ENCODE assay signal across 1 cellular context in the genomic region with DNA sequence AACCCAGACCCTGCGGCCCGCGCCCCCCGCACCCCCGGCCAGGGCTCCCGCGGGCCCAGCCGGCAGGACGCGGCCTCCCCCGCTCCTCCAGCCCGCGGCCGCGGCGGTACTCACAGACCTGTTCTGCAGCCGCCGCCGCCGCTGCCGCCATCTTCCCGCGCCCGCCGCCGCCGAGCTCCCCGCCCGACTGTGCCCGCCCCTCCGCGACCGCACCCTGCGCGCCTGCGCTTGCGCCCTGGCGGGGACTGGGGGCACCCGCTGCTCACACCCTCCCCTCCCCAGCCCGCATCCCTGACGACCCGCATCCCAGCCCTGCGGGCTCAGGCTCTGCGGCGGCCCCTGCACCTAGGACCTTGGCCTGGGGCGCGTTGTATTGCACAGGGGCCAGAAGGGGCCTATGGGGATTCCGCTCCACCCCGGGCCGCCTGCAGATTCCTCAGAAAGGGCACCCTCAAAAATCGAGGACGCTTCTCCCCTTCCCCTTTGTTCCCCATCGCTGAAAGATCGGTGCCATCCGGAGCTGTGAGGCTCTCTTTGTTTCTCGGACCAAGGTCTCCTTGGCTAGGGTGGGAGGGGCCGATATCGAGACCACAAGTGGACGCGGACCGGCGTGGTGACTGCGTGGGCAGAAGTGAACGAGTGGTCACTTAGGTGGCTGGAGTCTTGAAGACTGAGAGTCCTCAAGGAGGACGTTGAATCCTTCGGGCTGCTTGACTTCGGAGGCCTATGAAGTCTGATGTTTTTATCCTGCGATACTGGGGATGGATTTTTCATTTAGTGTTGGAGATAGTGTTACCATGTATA.
TF ChIP-seq lines count a peak whose summit lies in the region.

A gene with protein sequence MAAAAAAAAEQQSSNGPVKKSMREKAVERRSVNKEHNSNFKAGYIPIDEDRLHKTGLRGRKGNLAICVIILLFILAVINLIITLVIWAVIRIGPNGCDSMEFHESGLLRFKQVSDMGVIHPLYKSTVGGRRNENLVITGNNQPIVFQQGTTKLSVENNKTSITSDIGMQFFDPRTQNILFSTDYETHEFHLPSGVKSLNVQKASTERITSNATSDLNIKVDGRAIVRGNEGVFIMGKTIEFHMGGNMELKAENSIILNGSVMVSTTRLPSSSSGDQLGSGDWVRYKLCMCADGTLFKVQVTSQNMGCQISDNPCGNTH (minus strand): TSS at position 191 of the 804 bp plus-strand sequence. CDS start 40 bp downstream, at position 151.

TF ChIP-seq in HepG2, 621 proteins besides CTCF, POLR2A, EP300 and RAD21 (continued from another document and continues in another):
- TF ChIP-seq, protein P1, sequence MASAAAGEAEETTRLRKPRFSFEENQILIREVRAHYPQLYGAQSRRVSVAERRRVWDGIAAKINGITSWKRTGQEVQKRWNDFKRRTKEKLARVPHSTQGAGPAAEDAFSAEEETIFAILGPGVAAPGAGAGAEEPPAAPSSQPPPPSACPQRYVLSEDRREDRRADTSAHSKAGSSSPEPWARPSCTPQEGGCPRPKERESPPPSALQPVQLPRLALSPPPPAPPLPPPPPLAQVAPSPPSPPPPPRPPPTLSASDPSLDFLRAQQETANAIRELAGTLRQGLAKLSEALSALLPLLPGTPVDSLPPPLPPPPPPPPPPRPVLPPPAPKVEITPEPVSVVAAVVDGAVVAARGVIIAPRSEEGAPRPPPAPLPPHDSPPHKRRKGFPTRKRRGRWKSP (CRISPR knock-in tag; IDR thresholded peaks at IDR 0.05): peak; percentile 48; the same call in 1 of the 2 replicates
- TF ChIP-seq MATR3 (CRISPR knock-in tag; IDR thresholded peaks at IDR 0.05): no peak
- TF ChIP-seq SKI (IDR thresholded peaks at IDR 0.05; ENCODE audit: partially characterized antibody): peak; percentile 18
- TF ChIP-seq, protein P2, sequence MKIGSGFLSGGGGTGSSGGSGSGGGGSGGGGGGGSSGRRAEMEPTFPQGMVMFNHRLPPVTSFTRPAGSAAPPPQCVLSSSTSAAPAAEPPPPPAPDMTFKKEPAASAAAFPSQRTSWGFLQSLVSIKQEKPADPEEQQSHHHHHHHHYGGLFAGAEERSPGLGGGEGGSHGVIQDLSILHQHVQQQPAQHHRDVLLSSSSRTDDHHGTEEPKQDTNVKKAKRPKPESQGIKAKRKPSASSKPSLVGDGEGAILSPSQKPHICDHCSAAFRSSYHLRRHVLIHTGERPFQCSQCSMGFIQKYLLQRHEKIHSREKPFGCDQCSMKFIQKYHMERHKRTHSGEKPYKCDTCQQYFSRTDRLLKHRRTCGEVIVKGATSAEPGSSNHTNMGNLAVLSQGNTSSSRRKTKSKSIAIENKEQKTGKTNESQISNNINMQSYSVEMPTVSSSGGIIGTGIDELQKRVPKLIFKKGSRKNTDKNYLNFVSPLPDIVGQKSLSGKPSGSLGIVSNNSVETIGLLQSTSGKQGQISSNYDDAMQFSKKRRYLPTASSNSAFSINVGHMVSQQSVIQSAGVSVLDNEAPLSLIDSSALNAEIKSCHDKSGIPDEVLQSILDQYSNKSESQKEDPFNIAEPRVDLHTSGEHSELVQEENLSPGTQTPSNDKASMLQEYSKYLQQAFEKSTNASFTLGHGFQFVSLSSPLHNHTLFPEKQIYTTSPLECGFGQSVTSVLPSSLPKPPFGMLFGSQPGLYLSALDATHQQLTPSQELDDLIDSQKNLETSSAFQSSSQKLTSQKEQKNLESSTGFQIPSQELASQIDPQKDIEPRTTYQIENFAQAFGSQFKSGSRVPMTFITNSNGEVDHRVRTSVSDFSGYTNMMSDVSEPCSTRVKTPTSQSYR (CRISPR knock-in tag; IDR thresholded peaks at IDR 0.05; ENCODE audit: borderline replicate concordance): no peak
- TF ChIP-seq, protein P3, sequence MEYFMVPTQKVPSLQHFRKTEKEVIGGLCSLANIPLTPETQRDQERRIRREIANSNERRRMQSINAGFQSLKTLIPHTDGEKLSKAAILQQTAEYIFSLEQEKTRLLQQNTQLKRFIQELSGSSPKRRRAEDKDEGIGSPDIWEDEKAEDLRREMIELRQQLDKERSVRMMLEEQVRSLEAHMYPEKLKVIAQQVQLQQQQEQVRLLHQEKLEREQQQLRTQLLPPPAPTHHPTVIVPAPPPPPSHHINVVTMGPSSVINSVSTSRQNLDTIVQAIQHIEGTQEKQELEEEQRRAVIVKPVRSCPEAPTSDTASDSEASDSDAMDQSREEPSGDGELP (IDR thresholded peaks at IDR 0.05; ENCODE audit: borderline replicate concordance, low read depth): no peak
- TF ChIP-seq FOXP1 (IDR thresholded peaks at IDR 0.05): no peak
- TF ChIP-seq FOXP1 (CRISPR knock-in tag; IDR thresholded peaks at IDR 0.05): no peak
- no peak for TF ChIP-seq ZNF605 (CRISPR knock-in tag; IDR thresholded peaks at IDR 0.05)
- no peak for TF ChIP-seq HCFC1 (IDR thresholded peaks at IDR 0.05; ENCODE audit: low read depth, low read length)
- TF ChIP-seq, protein P4, sequence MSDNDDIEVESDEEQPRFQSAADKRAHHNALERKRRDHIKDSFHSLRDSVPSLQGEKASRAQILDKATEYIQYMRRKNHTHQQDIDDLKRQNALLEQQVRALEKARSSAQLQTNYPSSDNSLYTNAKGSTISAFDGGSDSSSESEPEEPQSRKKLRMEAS (IDR thresholded peaks at IDR 0.05): no peak; the same call in 1 of the 2 replicates
- no peak for TF ChIP-seq CBX2 (IDR thresholded peaks at IDR 0.05; ENCODE audit: low read depth, low read length)
- 0 out of 2 replicates have a peak, but pooled peaks have one; percentile 24 for TF ChIP-seq CBX2 (CRISPR knock-in tag; IDR thresholded peaks at IDR 0.05; ENCODE audit: low read depth)
- TF ChIP-seq, protein P5, sequence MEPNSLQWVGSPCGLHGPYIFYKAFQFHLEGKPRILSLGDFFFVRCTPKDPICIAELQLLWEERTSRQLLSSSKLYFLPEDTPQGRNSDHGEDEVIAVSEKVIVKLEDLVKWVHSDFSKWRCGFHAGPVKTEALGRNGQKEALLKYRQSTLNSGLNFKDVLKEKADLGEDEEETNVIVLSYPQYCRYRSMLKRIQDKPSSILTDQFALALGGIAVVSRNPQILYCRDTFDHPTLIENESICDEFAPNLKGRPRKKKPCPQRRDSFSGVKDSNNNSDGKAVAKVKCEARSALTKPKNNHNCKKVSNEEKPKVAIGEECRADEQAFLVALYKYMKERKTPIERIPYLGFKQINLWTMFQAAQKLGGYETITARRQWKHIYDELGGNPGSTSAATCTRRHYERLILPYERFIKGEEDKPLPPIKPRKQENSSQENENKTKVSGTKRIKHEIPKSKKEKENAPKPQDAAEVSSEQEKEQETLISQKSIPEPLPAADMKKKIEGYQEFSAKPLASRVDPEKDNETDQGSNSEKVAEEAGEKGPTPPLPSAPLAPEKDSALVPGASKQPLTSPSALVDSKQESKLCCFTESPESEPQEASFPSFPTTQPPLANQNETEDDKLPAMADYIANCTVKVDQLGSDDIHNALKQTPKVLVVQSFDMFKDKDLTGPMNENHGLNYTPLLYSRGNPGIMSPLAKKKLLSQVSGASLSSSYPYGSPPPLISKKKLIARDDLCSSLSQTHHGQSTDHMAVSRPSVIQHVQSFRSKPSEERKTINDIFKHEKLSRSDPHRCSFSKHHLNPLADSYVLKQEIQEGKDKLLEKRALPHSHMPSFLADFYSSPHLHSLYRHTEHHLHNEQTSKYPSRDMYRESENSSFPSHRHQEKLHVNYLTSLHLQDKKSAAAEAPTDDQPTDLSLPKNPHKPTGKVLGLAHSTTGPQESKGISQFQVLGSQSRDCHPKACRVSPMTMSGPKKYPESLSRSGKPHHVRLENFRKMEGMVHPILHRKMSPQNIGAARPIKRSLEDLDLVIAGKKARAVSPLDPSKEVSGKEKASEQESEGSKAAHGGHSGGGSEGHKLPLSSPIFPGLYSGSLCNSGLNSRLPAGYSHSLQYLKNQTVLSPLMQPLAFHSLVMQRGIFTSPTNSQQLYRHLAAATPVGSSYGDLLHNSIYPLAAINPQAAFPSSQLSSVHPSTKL (CRISPR knock-in tag; IDR thresholded peaks at IDR 0.05): no peak
- TF ChIP-seq, protein P6, sequence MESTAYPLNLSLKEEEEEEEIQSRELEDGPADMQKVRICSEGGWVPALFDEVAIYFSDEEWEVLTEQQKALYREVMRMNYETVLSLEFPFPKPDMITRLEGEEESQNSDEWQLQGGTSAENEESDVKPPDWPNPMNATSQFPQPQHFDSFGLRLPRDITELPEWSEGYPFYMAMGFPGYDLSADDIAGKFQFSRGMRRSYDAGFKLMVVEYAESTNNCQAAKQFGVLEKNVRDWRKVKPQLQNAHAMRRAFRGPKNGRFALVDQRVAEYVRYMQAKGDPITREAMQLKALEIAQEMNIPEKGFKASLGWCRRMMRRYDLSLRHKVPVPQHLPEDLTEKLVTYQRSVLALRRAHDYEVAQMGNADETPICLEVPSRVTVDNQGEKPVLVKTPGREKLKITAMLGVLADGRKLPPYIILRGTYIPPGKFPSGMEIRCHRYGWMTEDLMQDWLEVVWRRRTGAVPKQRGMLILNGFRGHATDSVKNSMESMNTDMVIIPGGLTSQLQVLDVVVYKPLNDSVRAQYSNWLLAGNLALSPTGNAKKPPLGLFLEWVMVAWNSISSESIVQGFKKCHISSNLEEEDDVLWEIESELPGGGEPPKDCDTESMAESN (CRISPR knock-in tag; conservative IDR thresholded peaks at IDR 0.05): 0 out of 2 replicates have a peak, but pooled peaks have one; percentile 39
- TF ChIP-seq SOX6 (IDR thresholded peaks at IDR 0.05): no peak
- 0 out of 2 replicates have a peak, but pooled peaks have one; percentile 13 for TF ChIP-seq SOX6 (CRISPR knock-in tag; IDR thresholded peaks at IDR 0.05)
- no peak for TF ChIP-seq ZNF331 (CRISPR knock-in tag; IDR thresholded peaks at IDR 0.05)
- 0 out of 2 replicates have a peak, but pooled peaks have one; percentile 44 for TF ChIP-seq DR1 (CRISPR knock-in tag; IDR thresholded peaks at IDR 0.05)
- TF ChIP-seq, protein P7, sequence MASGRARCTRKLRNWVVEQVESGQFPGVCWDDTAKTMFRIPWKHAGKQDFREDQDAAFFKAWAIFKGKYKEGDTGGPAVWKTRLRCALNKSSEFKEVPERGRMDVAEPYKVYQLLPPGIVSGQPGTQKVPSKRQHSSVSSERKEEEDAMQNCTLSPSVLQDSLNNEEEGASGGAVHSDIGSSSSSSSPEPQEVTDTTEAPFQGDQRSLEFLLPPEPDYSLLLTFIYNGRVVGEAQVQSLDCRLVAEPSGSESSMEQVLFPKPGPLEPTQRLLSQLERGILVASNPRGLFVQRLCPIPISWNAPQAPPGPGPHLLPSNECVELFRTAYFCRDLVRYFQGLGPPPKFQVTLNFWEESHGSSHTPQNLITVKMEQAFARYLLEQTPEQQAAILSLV (CRISPR knock-in tag; IDR thresholded peaks at IDR 0.05; ENCODE audit: borderline replicate concordance): 0 out of 2 replicates have a peak, but pooled peaks have one; percentile 55
- TF ChIP-seq ZNF841 (CRISPR knock-in tag; IDR thresholded peaks at IDR 0.05; ENCODE audit: borderline replicate concordance): no peak
- no peak for TF ChIP-seq ZNF761 (CRISPR knock-in tag; conservative IDR thresholded peaks at IDR 0.05)
- TF ChIP-seq ZNF264 (CRISPR knock-in tag; IDR thresholded peaks at IDR 0.05): no peak
- TF ChIP-seq SPEN (CRISPR knock-in tag; IDR thresholded peaks at IDR 0.05; ENCODE audit: low read depth): 0 out of 2 replicates have a peak, but pooled peaks have one; percentile 19
- 0 out of 2 replicates have a peak, but pooled peaks have one; percentile 65 for TF ChIP-seq CHCHD3 (CRISPR knock-in tag; IDR thresholded peaks at IDR 0.05)
- TF ChIP-seq POLR2AphosphoS5 (IDR thresholded peaks at IDR 0.05; ENCODE audit: low read depth, low read length): no peak
- TF ChIP-seq, protein P8, sequence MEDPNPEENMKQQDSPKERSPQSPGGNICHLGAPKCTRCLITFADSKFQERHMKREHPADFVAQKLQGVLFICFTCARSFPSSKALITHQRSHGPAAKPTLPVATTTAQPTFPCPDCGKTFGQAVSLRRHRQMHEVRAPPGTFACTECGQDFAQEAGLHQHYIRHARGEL (CRISPR knock-in tag; IDR thresholded peaks at IDR 0.05): 0 out of 2 replicates have a peak, but pooled peaks have one; percentile 29
- TF ChIP-seq NRL (CRISPR knock-in tag; IDR thresholded peaks at IDR 0.05; ENCODE audit: borderline replicate concordance): no peak
- TF ChIP-seq CBX1 (IDR thresholded peaks at IDR 0.05; ENCODE audit: low read depth): no peak
- TF ChIP-seq ZSCAN30 (CRISPR knock-in tag; IDR thresholded peaks at IDR 0.05): no peak
- peak; percentile 64; the same call in 1 of the 2 replicates for TF ChIP-seq ATF7-NPFF (CRISPR knock-in tag; IDR thresholded peaks at IDR 0.05; ENCODE audit: low read depth)
- TF ChIP-seq, protein P9, sequence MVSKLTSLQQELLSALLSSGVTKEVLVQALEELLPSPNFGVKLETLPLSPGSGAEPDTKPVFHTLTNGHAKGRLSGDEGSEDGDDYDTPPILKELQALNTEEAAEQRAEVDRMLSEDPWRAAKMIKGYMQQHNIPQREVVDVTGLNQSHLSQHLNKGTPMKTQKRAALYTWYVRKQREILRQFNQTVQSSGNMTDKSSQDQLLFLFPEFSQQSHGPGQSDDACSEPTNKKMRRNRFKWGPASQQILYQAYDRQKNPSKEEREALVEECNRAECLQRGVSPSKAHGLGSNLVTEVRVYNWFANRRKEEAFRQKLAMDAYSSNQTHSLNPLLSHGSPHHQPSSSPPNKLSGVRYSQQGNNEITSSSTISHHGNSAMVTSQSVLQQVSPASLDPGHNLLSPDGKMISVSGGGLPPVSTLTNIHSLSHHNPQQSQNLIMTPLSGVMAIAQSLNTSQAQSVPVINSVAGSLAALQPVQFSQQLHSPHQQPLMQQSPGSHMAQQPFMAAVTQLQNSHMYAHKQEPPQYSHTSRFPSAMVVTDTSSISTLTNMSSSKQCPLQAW (CRISPR knock-in tag; IDR thresholded peaks at IDR 0.05): 0 out of 2 replicates have a peak, but pooled peaks have one; percentile 34
- TF ChIP-seq, protein P10, sequence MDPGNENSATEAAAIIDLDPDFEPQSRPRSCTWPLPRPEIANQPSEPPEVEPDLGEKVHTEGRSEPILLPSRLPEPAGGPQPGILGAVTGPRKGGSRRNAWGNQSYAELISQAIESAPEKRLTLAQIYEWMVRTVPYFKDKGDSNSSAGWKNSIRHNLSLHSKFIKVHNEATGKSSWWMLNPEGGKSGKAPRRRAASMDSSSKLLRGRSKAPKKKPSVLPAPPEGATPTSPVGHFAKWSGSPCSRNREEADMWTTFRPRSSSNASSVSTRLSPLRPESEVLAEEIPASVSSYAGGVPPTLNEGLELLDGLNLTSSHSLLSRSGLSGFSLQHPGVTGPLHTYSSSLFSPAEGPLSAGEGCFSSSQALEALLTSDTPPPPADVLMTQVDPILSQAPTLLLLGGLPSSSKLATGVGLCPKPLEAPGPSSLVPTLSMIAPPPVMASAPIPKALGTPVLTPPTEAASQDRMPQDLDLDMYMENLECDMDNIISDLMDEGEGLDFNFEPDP (CRISPR knock-in tag; conservative IDR thresholded peaks at IDR 0.05): no peak
- no peak for TF ChIP-seq ZNF10 (CRISPR knock-in tag; IDR thresholded peaks at IDR 0.05; ENCODE audit: borderline replicate concordance, low read depth)
- 0 out of 2 replicates have a peak, but pooled peaks have one; percentile 12 for TF ChIP-seq MEIS2 (CRISPR knock-in tag; IDR thresholded peaks at IDR 0.05)
- no peak for TF ChIP-seq MAF1 (CRISPR knock-in tag; IDR thresholded peaks at IDR 0.05; ENCODE audit: borderline replicate concordance)
- no peak for TF ChIP-seq ZNF570 (CRISPR knock-in tag; IDR thresholded peaks at IDR 0.05; ENCODE audit: borderline replicate concordance)
- no peak for TF ChIP-seq ZNF766 (CRISPR knock-in tag; IDR thresholded peaks at IDR 0.05; ENCODE audit: borderline replicate concordance)
- TF ChIP-seq MTA1 (CRISPR knock-in tag; IDR thresholded peaks at IDR 0.05; ENCODE audit: borderline replicate concordance): peak; percentile 72; the same call in 1 of the 2 replicates
